ENCODE assay signal across 20 cellular contexts in genomic region chr13:50995870-50996269, GRCh38.
"Had no signal": no experiment of that assay in that cellular context is flagged by ENCODE, and none has a peak within 500 bp of the region (broad histone marks: within the 10 kb centered on the region; RNA-seq: fewer than 3 reads in every experiment).

No MANE protein-coding gene starts in this region.

- H3K4me2 ChIP-seq: hepatocyte had no signal

- ATAC-seq: activated naive CD4-positive, alpha-beta T cell treated with anti-CD3 and anti-CD28 coated beads, Interleukin-2, amount 50 U/mL, for 72 hours; activated T-helper 17 cell treated with anti-CD3 and anti-CD28 coated beads, Interleukin-2, amount 50 U/mL, for 72 hours; naive thymus-derived CD8-positive, alpha-beta T cell; upper lobe of right lung had no signal

- H3K36me3 ChIP-seq: brain microvascular endothelial cell, left ventricle myocardium inferior, spleen, upper lobe of right lung had no signal

- H3K79me2 ChIP-seq: hepatocyte had no signal

- DNase-seq: activated CD4-positive, CD25-positive, alpha-beta regulatory T cell treated with anti-CD3 and anti-CD28 coated beads, Interleukin-2, amount 50 U/mL, for 72 hours; activated T-cell treated with anti-CD3 and anti-CD28 coated beads, Interleukin-2, amount 50 U/mL, for 24 hours; aorta; brain microvascular endothelial cell; caudate nucleus; effector memory CD4-positive, alpha-beta T cell; foreskin melanocyte; immature natural killer cell; kidney glomerular epithelial cell; left ventricle myocardium inferior; naive thymus-derived CD8-positive, alpha-beta T cell; spleen; stimulated activated CD4-positive, alpha-beta T cell treated with anti-CD3 and anti-CD28 coated beads, Interleukin-4, amount 100 ng/mL, for 1 hour; stimulated activated naive CD4-positive, alpha-beta T cell; testis; upper lobe of right lung had no signal

- H3K27me3 ChIP-seq: brain microvascular endothelial cell, hepatocyte, spleen, testis, upper lobe of right lung had no signal

- H3K4me1 ChIP-seq: testis had no signal

- H3K27ac ChIP-seq: brain microvascular endothelial cell, hepatocyte, left ventricle myocardium inferior, spleen, testis, upper lobe of right lung, VCaP had no signal

- H3K4me3 ChIP-seq: hepatocyte, left ventricle myocardium inferior, spleen, testis, upper lobe of right lung had no signal
